In the genomic region with DNA sequence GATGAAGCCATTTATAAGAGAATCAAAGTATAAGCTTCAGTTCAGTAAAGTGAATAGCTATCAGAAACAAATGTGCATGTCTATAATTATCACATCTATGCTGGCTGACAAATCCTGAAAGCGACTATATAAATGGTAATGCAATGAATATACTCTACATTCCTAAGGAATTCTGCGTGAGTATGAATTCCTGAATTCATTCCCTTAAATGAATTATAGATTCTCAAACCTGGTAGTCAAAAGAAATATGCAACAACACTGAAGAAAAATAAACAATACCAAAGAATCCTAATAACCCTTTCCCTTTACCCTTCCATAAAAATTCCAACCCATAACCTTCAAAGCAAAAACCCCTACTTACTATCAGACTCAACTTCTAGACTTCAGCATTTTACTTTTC, we compare ENCODE assay signal across 31 cellular contexts.
"Had no signal": no experiment of that assay in that cellular context is flagged by ENCODE, and none has a peak within 500 bp of the region (broad histone marks: within the 10 kb centered on the region; RNA-seq: fewer than 3 reads in every experiment).

No MANE protein-coding gene starts in this region.

- H3K9me3 ChIP-seq: adrenal gland, body of pancreas, colonic mucosa had no signal

- H3K27me3 Mint-ChIP-seq: activated CD4-positive, alpha-beta memory T cell treated with anti-CD3 and anti-CD28 coated beads for 36 hours; activated CD4-positive, alpha-beta T cell treated with anti-CD3 and anti-CD28 coated beads for 36 hours; activated CD4-positive, alpha-beta T cell treated with anti-CD3 and anti-CD28 coated beads, Interleukin-2, amount 10 ng/mL, durations not matched to agents 24 days and 14 days; activated CD8-positive, alpha-beta memory T cell treated with anti-CD3 and anti-CD28 coated beads, Interleukin-2, amount 10 ng/mL, durations not matched to agents 7 days and 5 days; activated naive CD4-positive, alpha-beta T cell treated with anti-CD3 and anti-CD28 coated beads, Interleukin-2, amount 50 U/mL, for 24 hours; activated naive CD8-positive, alpha-beta T cell treated with anti-CD3 and anti-CD28 coated beads for 36 hours; activated naive CD8-positive, alpha-beta T cell treated with anti-CD3 and anti-CD28 coated beads, Interleukin-2, amount 50 U/mL, for 24 hours had no signal

- H3K9me3 Mint-ChIP-seq: activated CD4-positive, alpha-beta memory T cell treated with anti-CD3 and anti-CD28 coated beads for 36 hours; activated CD4-positive, alpha-beta T cell treated with anti-CD3 and anti-CD28 coated beads, Interleukin-2, amount 10 ng/mL, durations not matched to agents 24 days and 14 days; activated naive CD4-positive, alpha-beta T cell treated with anti-CD3 and anti-CD28 coated beads for 36 hours; activated naive CD4-positive, alpha-beta T cell treated with anti-CD3 and anti-CD28 coated beads, Interleukin-2, amount 50 U/mL, for 24 hours; activated naive CD8-positive, alpha-beta T cell treated with anti-CD3 and anti-CD28 coated beads, Interleukin-2, amount 50 U/mL, for 24 hours; activated T-helper 1 cell treated with anti-CD3 and anti-CD28 coated beads, Interleukin-12 subunit alpha, Interleukin-12 subunit beta, Interleukin-2, Interleukin-4 antibody, amounts not matched to agents 30 ng/mL and 10 ng/mL and 1 ng/mL, durations not matched to agents 14 hours and 24 hours and 36 hours; activated T-helper 2 cell treated with anti-CD3 and anti-CD28 coated beads, Interferon-gamma antibody, Interleukin-2, Interleukin-4, amounts not matched to agents 10 μg/mL and 5 μg/mL and 100 μg/mL, durations not matched to agents 14 hours and 24 hours and 36 hours had no signal

- H3K4me3 ChIP-seq: adrenal gland, body of pancreas, colonic mucosa had no signal

- H3K27me3 ChIP-seq: adrenal gland, body of pancreas, colonic mucosa had no signal

- H3K4me1 Mint-ChIP-seq: activated CD4-positive, alpha-beta T cell treated with anti-CD3 and anti-CD28 coated beads for 36 hours; activated CD4-positive, alpha-beta T cell treated with anti-CD3 and anti-CD28 coated beads, Interleukin-2, amount 10 ng/mL, durations not matched to agents 24 days and 14 days; activated CD8-positive, alpha-beta memory T cell treated with anti-CD3 and anti-CD28 coated beads, Interleukin-2, amount 10 ng/mL, durations not matched to agents 7 days and 5 days; activated naive CD4-positive, alpha-beta T cell treated with anti-CD3 and anti-CD28 coated beads, Interleukin-2, amount 50 U/mL, for 24 hours; activated naive CD8-positive, alpha-beta T cell treated with anti-CD3 and anti-CD28 coated beads for 36 hours had no signal

- FAIRE-seq: endometrium, endothelial cell of umbilical vein, frontal cortex had no signal

- H3K27ac Mint-ChIP-seq: activated CD4-positive, alpha-beta memory T cell treated with anti-CD3 and anti-CD28 coated beads for 36 hours; activated CD4-positive, alpha-beta T cell treated with anti-CD3 and anti-CD28 coated beads for 36 hours; activated CD4-positive, alpha-beta T cell treated with anti-CD3 and anti-CD28 coated beads, Interleukin-2, amount 10 ng/mL, durations not matched to agents 24 days and 14 days; activated CD8-positive, alpha-beta memory T cell treated with anti-CD3 and anti-CD28 coated beads, Interleukin-2, amount 10 ng/mL, durations not matched to agents 7 days and 5 days; activated CD8-positive, alpha-beta T cell treated with anti-CD3 and anti-CD28 coated beads, Interleukin-2, amount 10 ng/mL, durations not matched to agents 7 days and 5 days; activated naive CD4-positive, alpha-beta T cell treated with anti-CD3 and anti-CD28 coated beads for 36 hours; activated naive CD4-positive, alpha-beta T cell treated with anti-CD3 and anti-CD28 coated beads, Interleukin-2, amount 50 U/mL, for 24 hours; activated naive CD8-positive, alpha-beta T cell treated with anti-CD3 and anti-CD28 coated beads for 36 hours; activated naive CD8-positive, alpha-beta T cell treated with anti-CD3 and anti-CD28 coated beads, Interleukin-2, amount 50 U/mL, for 24 hours; activated T-helper 1 cell treated with anti-CD3 and anti-CD28 coated beads, Interleukin-12 subunit alpha, Interleukin-12 subunit beta, Interleukin-2, Interleukin-4 antibody, amounts not matched to agents 30 ng/mL and 10 ng/mL and 1 ng/mL, durations not matched to agents 14 hours and 24 hours and 36 hours; activated T-helper 2 cell treated with anti-CD3 and anti-CD28 coated beads, Interferon-gamma antibody, Interleukin-2, Interleukin-4, amounts not matched to agents 10 μg/mL and 5 μg/mL and 100 μg/mL, durations not matched to agents 14 hours and 24 hours and 36 hours had no signal

- H3K4me3 Mint-ChIP-seq: activated CD4-positive, alpha-beta memory T cell treated with anti-CD3 and anti-CD28 coated beads for 36 hours; activated CD4-positive, alpha-beta T cell treated with anti-CD3 and anti-CD28 coated beads for 36 hours; activated CD4-positive, alpha-beta T cell treated with anti-CD3 and anti-CD28 coated beads, Interleukin-2, amount 10 ng/mL, durations not matched to agents 24 days and 14 days; activated CD8-positive, alpha-beta memory T cell treated with anti-CD3 and anti-CD28 coated beads, Interleukin-2, amount 10 ng/mL, durations not matched to agents 7 days and 5 days; activated CD8-positive, alpha-beta T cell treated with anti-CD3 and anti-CD28 coated beads, Interleukin-2, amount 10 ng/mL, durations not matched to agents 7 days and 5 days; activated naive CD4-positive, alpha-beta T cell treated with anti-CD3 and anti-CD28 coated beads for 36 hours; activated naive CD4-positive, alpha-beta T cell treated with anti-CD3 and anti-CD28 coated beads, Interleukin-2, amount 50 U/mL, for 24 hours; activated naive CD8-positive, alpha-beta T cell treated with anti-CD3 and anti-CD28 coated beads for 36 hours; activated naive CD8-positive, alpha-beta T cell treated with anti-CD3 and anti-CD28 coated beads, Interleukin-2, amount 50 U/mL, for 24 hours; activated T-helper 1 cell treated with anti-CD3 and anti-CD28 coated beads, Interleukin-12 subunit alpha, Interleukin-12 subunit beta, Interleukin-2, Interleukin-4 antibody, amounts not matched to agents 30 ng/mL and 10 ng/mL and 1 ng/mL, durations not matched to agents 14 hours and 24 hours and 36 hours had no signal

- H3K27ac ChIP-seq: adrenal gland, body of pancreas, colonic mucosa, epithelial cell of prostate had no signal

- ATAC-seq: activated CD4-positive, alpha-beta T cell treated with anti-CD3 and anti-CD28 coated beads for 36 hours; activated CD8-positive, alpha-beta memory T cell treated with anti-CD3 and anti-CD28 coated beads, Interleukin-2, amount 10 ng/mL, durations not matched to agents 7 days and 5 days; activated CD8-positive, alpha-beta T cell treated with anti-CD3 and anti-CD28 coated beads, Interleukin-2, amount 10 ng/mL, durations not matched to agents 7 days and 5 days; activated naive CD8-positive, alpha-beta T cell treated with anti-CD3 and anti-CD28 coated beads, Interleukin-2, amount 50 U/mL, for 24 hours; body of pancreas had no signal

- H3K36me3 Mint-ChIP-seq: activated CD4-positive, alpha-beta memory T cell treated with anti-CD3 and anti-CD28 coated beads for 36 hours; activated CD8-positive, alpha-beta memory T cell treated with anti-CD3 and anti-CD28 coated beads, Interleukin-2, amount 10 ng/mL, durations not matched to agents 7 days and 5 days; activated naive CD4-positive, alpha-beta T cell treated with anti-CD3 and anti-CD28 coated beads, Interleukin-2, amount 50 U/mL, for 24 hours; activated naive CD8-positive, alpha-beta T cell treated with anti-CD3 and anti-CD28 coated beads for 36 hours had no signal

- DNase-seq: activated CD4-positive, alpha-beta memory T cell treated with anti-CD3 and anti-CD28 coated beads for 36 hours; activated CD4-positive, alpha-beta T cell treated with anti-CD3 and anti-CD28 coated beads for 36 hours; activated CD4-positive, alpha-beta T cell treated with anti-CD3 and anti-CD28 coated beads, Interleukin-2, amount 10 ng/mL, durations not matched to agents 24 days and 14 days; activated CD4-positive, CD25-positive, alpha-beta regulatory T cell; activated CD4-positive, CD25-positive, alpha-beta regulatory T cell treated with anti-CD3 and anti-CD28 coated beads, Interleukin-2, amount 50 U/mL, for 72 hours; activated CD8-positive, alpha-beta memory T cell treated with anti-CD3 and anti-CD28 coated beads, Interleukin-2, amount 10 ng/mL, durations not matched to agents 7 days and 5 days; activated CD8-positive, alpha-beta memory T cell treated with anti-CD3 and anti-CD28 coated beads, Interleukin-2, amount 50 U/mL, for 4 hours; activated CD8-positive, alpha-beta T cell treated with anti-CD3 and anti-CD28 coated beads, Interleukin-2, amount 10 ng/mL, durations not matched to agents 7 days and 5 days; activated effector memory CD4-positive, alpha-beta T cell treated with anti-CD3 and anti-CD28 coated beads, Interleukin-2, amount 50 U/mL, for 16 hours; activated naive CD4-positive, alpha-beta T cell treated with anti-CD3 and anti-CD28 coated beads for 36 hours; activated naive CD8-positive, alpha-beta T cell treated with anti-CD3 and anti-CD28 coated beads for 36 hours; activated naive CD8-positive, alpha-beta T cell treated with anti-CD3 and anti-CD28 coated beads, Interleukin-2, amount 50 U/mL, for 24 hours; activated T-cell treated with anti-CD3 and anti-CD28 coated beads, Interleukin-2, amount 50 U/mL, for 1 hour; activated T-cell treated with anti-CD3 and anti-CD28 coated beads, Interleukin-2, amount 50 U/mL, for 48 hours; adrenal gland; amygdala; aorta; body of pancreas; caudate nucleus; colonic mucosa; effector CD8-positive, alpha-beta T cell; foreskin fibroblast; head of caudate nucleus; T-helper 2 cell had no signal

- H3K4me1 ChIP-seq: adrenal gland, body of pancreas, colonic mucosa had no signal

- H3K36me3 ChIP-seq: adrenal gland, colonic mucosa had no signal
